In the genomic region with DNA sequence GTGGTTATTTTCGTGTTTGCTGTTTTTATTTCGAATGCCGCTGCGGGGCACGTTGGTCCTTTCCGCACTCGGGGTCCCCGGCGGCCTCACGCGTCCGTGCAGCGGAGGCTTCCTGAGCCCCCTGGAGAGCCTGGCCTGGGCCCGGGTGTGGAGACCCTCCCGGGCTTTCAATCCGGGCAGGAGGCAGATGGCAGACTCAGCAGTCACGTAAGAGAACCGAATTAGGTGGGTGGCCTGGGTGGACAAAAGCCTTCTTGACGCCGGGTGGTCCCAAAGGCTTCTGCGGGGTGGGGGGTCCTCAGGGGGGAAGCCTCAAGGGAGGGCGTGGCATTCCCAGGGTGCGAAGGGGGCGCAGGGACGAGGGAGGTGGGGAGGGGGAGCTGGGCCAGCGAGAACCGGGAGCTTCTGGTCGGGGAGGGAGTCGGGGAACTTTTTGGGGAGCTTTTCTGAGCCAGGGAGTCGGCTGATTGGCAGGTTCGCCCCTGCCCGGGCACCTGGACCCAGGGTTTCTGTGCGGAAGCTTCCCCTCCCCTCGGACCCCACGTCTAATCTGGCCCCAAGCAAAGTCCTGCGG, we compare ENCODE assay signal across 7 cellular contexts. TPM values are rescaled to one million over a fixed set of nuclear protein-coding genes. Genes with fewer than 3 reads are reported as not detected.
DNase-seq lines count a peak whose midpoint lies in the region; ATAC-seq lines count a peak whose summit lies in the region.
"Had no signal": no experiment of that assay in that cellular context is flagged by ENCODE, and none has a peak within 500 bp of the region (broad histone marks: within the 10 kb centered on the region; RNA-seq: fewer than 3 reads in every experiment).

No MANE protein-coding gene starts in this region.

- peaks cover 20 to 53% (median 40%) of the 10 kb centered on the region in 3 donors for H3K27me3 Mint-ChIP-seq in naive B cell

- peak overlapping the region; percentile 78 for H3K27ac ChIP-seq in angular gyrus (ENCODE audit: low read depth, low read length)

- no peaks in the 10 kb centered on the region for H3K9me3 Mint-ChIP-seq in naive B cell

- H3K4me1 Mint-ChIP-seq in naive B cell = peaks cover 22 to 23% (median 23%) of the 10 kb centered on the region in 3 donors

- peak overlapping the region; percentile 76 to 90 (median 80) for H3K4me3 Mint-ChIP-seq in naive B cell

- peak overlapping the region; percentile 94 to 98 (median 96) for H3K27ac Mint-ChIP-seq in naive B cell

- peak overlapping the region; percentile 57 for H3K4me3 ChIP-seq in GM08714 (ENCODE audit: low read length)

- ATAC-seq in naive B cell (ENCODE audit: low read depth in 2 of 2) = no peak

- H3K36me3 Mint-ChIP-seq in naive B cell = peaks cover 0 to 10% of the 10 kb centered on the region in 2 donors

- DNase-seq in naive B cell (no peak), mesenteric fat pad (ENCODE audit: low spot score) (no peak), DMS153 (lab: John Stamatoyannopoulos, UW) (no peak), NCI-H82 treated with DMSO at 0.1 percent for 48 hours (lab: John Stamatoyannopoulos, UW; ENCODE audit: unreplicated experiment) (no peak)

RNA-seq across cellular contexts. Expression of gene HES4, which starts 1.2 kb away (rescaled TPM):
- polyA plus RNA-seq in naive B cell (ENCODE audit: low read depth in 6 of 6) = under 1 TPM in 2 of 6 donors, not detected in 4; 0.45 to 0.64 TPM
- total RNA-seq in mesenteric fat pad = 25.5 TPM

RNA-seq across cellular contexts. Expression of gene ISG15, which starts 12.2 kb away (rescaled TPM):
- polyA plus RNA-seq in naive B cell (ENCODE audit: low read depth in 6 of 6) = 100 to 1,000 TPM in 4 of 6 donors, 10 to 100 TPM in 2; 55.1 to 183 (median 124) TPM
- 47.0 TPM for total RNA-seq in mesenteric fat pad

RNA-seq across cellular contexts. Expression of gene AGRN, which starts 18.8 kb away (rescaled TPM):
- under 1 TPM in 2 of 6 donors, not detected in 4; 0.04 to 0.52 TPM for polyA plus RNA-seq in naive B cell (ENCODE audit: low read depth in 6 of 6)
- total RNA-seq in mesenteric fat pad = 17.6 TPM

RNA-seq across cellular contexts. Expression of gene PERM1, which starts 19.3 kb away (rescaled TPM):
- polyA plus RNA-seq in naive B cell (ENCODE audit: low read depth in 6 of 6) = not detected
- not detected for total RNA-seq in mesenteric fat pad
- total RNA-seq: frontal cortex had no signal

RNA-seq across cellular contexts. Expression of gene PLEKHN1, which starts 34.9 kb away (rescaled TPM):
- not detected for polyA plus RNA-seq in naive B cell (ENCODE audit: low read depth in 6 of 6)
- total RNA-seq in mesenteric fat pad = 0.39 TPM
- total RNA-seq: frontal cortex had no signal
